ENCODE assay signal across 1 cellular context in the genomic region with DNA sequence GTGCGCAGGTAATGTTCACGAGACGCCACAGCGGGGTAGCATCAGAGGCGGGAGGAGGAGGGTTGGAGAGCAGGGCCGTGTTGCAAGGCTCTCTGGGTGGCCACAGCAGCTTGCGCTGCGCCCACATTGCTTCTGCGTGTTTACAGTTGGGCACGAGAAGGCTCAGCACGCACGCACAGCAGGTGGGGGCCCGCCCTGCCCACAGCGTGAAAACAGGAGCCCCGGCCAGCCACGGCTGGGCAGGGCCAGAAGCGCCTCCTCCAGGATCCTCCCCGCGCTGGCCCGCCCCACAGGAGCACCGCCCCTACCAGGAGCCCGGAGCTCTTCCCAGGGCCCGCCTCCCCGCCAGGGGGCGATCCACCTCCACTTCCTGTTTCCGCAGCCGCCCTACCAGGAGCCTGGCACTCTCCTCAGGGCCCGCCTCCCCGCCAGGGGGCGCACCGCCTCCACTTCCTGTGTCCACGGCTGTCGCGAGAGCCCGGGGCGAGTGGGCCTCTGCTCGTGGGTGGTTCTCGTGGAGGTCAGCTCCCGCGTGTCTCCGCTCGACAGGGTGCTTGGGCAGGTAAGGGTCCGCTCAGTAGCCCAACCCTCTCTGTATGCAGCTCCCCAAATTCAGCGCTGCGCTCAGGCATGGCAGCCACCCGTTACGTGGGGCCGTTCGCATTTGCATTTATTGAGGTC.
TF ChIP-seq lines count a peak whose summit lies in the region.

A gene with protein sequence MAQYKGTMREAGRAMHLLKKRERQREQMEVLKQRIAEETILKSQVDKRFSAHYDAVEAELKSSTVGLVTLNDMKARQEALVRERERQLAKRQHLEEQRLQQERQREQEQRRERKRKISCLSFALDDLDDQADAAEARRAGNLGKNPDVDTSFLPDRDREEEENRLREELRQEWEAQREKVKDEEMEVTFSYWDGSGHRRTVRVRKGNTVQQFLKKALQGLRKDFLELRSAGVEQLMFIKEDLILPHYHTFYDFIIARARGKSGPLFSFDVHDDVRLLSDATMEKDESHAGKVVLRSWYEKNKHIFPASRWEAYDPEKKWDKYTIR (plus strand): TSS at position 449 of the 681 bp plus-strand sequence. CDS start 439 bp downstream, outside the sequence.

TF ChIP-seq in GM12878, 131 proteins besides CTCF, POLR2A, EP300 and RAD21 (continued from another document and continues in another):
- TF ChIP-seq RB1 (IDR thresholded peaks at IDR 0.05; ENCODE audit: borderline replicate concordance) (no peak), YY1 (IDR thresholded peaks at IDR 0.05; ENCODE audit: low read depth, low read length) (0 out of 2 replicates have a peak, but pooled peaks have one; percentile 31), PAX5 (IDR thresholded peaks at IDR 0.05; ENCODE audit: borderline replicate concordance, low read depth, low read length) (no peak), SIX5 (IDR thresholded peaks at IDR 0.05; ENCODE audit: low read depth, low read length, severe bottlenecking) (no peak), LARP7 (IDR thresholded peaks at IDR 0.05) (no peak), PAX8 (IDR thresholded peaks at IDR 0.05) (no peak), KLF5 (IDR thresholded peaks at IDR 0.05; ENCODE audit: partially characterized antibody) (no peak), BRCA1 (IDR thresholded peaks at IDR 0.05; ENCODE audit: low read depth, low read length) (peak; percentile 78), ATF7 (IDR thresholded peaks at IDR 0.05; ENCODE audit: low read depth) (no peak), JUND (IDR thresholded peaks at IDR 0.05; ENCODE audit: low read depth, low read length) (no peak), SUPT20H (IDR thresholded peaks at IDR 0.05; ENCODE audit: borderline replicate concordance, control insufficient read depth, low read depth, low read length) (no peak), ETV6 (conservative IDR thresholded peaks at IDR 0.05 in 1 of 2, IDR thresholded peaks at IDR 0.05 in 1 of 2; ENCODE audit: borderline replicate concordance in 1 of 2, low read depth in 1 of 2) (peak in 1 of 2 experiments; percentile 60; a peak in 1 of 4 replicates), STAT1 (conservative IDR thresholded peaks at IDR 0.05) (no peak), POU2F2 (IDR thresholded peaks at IDR 0.05; ENCODE audit: borderline replicate concordance, low read depth, low read length) (no peak), ZSCAN29 (IDR thresholded peaks at IDR 0.05) (no peak), SREBF2 (IDR thresholded peaks at IDR 0.05; ENCODE audit: low read length) (no peak), TCF7 (IDR thresholded peaks at IDR 0.05; ENCODE audit: borderline replicate concordance) (no peak), MYC (IDR thresholded peaks at IDR 0.05; ENCODE audit: insufficient read depth, insufficient read length, insufficient replicate concordance, low read length, severe bottlenecking) (no peak), SRF (IDR thresholded peaks at IDR 0.05; ENCODE audit: low read depth in 2 of 2, low read length in 2 of 2) (0 out of 4 replicates have a peak, but pooled peaks of 1 of the 2 experiments have one; percentile 5)
- TF ChIP-seq, protein P1, sequence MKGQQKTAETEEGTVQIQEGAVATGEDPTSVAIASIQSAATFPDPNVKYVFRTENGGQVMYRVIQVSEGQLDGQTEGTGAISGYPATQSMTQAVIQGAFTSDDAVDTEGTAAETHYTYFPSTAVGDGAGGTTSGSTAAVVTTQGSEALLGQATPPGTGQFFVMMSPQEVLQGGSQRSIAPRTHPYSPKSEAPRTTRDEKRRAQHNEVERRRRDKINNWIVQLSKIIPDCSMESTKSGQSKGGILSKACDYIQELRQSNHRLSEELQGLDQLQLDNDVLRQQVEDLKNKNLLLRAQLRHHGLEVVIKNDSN (IDR thresholded peaks at IDR 0.05; ENCODE audit: borderline replicate concordance, extremely low read length, insufficient read depth, low read depth, low read length) = no peak
- TF ChIP-seq, protein P2, sequence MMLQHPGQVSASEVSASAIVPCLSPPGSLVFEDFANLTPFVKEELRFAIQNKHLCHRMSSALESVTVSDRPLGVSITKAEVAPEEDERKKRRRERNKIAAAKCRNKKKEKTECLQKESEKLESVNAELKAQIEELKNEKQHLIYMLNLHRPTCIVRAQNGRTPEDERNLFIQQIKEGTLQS (IDR thresholded peaks at IDR 0.05; ENCODE audit: borderline replicate concordance, extremely low read depth, low read depth, low read length) = no peak
- TF ChIP-seq, protein P3, sequence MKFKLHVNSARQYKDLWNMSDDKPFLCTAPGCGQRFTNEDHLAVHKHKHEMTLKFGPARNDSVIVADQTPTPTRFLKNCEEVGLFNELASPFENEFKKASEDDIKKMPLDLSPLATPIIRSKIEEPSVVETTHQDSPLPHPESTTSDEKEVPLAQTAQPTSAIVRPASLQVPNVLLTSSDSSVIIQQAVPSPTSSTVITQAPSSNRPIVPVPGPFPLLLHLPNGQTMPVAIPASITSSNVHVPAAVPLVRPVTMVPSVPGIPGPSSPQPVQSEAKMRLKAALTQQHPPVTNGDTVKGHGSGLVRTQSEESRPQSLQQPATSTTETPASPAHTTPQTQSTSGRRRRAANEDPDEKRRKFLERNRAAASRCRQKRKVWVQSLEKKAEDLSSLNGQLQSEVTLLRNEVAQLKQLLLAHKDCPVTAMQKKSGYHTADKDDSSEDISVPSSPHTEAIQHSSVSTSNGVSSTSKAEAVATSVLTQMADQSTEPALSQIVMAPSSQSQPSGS (IDR thresholded peaks at IDR 0.05; ENCODE audit: low read length) = no peak
- TF ChIP-seq, protein P4, sequence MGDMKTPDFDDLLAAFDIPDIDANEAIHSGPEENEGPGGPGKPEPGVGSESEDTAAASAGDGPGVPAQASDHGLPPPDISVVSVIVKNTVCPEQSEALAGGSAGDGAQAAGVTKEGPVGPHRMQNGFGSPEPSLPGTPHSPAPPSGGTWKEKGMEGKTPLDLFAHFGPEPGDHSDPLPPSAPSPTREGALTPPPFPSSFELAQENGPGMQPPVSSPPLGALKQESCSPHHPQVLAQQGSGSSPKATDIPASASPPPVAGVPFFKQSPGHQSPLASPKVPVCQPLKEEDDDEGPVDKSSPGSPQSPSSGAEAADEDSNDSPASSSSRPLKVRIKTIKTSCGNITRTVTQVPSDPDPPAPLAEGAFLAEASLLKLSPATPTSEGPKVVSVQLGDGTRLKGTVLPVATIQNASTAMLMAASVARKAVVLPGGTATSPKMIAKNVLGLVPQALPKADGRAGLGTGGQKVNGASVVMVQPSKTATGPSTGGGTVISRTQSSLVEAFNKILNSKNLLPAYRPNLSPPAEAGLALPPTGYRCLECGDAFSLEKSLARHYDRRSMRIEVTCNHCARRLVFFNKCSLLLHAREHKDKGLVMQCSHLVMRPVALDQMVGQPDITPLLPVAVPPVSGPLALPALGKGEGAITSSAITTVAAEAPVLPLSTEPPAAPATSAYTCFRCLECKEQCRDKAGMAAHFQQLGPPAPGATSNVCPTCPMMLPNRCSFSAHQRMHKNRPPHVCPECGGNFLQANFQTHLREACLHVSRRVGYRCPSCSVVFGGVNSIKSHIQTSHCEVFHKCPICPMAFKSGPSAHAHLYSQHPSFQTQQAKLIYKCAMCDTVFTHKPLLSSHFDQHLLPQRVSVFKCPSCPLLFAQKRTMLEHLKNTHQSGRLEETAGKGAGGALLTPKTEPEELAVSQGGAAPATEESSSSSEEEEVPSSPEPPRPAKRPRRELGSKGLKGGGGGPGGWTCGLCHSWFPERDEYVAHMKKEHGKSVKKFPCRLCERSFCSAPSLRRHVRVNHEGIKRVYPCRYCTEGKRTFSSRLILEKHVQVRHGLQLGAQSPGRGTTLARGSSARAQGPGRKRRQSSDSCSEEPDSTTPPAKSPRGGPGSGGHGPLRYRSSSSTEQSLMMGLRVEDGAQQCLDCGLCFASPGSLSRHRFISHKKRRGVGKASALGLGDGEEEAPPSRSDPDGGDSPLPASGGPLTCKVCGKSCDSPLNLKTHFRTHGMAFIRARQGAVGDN (IDR thresholded peaks at IDR 0.05) = peak; percentile 45; the same call in 1 of the 2 replicates
- TF ChIP-seq, protein P5, sequence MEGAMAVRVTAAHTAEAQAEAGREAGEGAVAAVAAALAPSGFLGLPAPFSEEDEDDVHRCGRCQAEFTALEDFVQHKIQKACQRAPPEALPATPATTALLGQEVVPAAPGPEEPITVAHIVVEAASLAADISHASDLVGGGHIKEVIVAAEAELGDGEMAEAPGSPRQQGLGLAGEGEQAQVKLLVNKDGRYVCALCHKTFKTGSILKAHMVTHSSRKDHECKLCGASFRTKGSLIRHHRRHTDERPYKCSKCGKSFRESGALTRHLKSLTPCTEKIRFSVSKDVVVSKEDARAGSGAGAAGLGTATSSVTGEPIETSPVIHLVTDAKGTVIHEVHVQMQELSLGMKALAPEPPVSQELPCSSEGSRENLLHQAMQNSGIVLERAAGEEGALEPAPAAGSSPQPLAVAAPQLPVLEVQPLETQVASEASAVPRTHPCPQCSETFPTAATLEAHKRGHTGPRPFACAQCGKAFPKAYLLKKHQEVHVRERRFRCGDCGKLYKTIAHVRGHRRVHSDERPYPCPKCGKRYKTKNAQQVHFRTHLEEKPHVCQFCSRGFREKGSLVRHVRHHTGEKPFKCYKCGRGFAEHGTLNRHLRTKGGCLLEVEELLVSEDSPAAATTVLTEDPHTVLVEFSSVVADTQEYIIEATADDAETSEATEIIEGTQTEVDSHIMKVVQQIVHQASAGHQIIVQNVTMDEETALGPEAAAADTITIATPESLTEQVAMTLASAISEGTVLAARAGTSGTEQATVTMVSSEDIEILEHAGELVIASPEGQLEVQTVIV (IDR thresholded peaks at IDR 0.05; ENCODE audit: borderline replicate concordance, partially characterized antibody) = no peak
- TF ChIP-seq, protein P6, sequence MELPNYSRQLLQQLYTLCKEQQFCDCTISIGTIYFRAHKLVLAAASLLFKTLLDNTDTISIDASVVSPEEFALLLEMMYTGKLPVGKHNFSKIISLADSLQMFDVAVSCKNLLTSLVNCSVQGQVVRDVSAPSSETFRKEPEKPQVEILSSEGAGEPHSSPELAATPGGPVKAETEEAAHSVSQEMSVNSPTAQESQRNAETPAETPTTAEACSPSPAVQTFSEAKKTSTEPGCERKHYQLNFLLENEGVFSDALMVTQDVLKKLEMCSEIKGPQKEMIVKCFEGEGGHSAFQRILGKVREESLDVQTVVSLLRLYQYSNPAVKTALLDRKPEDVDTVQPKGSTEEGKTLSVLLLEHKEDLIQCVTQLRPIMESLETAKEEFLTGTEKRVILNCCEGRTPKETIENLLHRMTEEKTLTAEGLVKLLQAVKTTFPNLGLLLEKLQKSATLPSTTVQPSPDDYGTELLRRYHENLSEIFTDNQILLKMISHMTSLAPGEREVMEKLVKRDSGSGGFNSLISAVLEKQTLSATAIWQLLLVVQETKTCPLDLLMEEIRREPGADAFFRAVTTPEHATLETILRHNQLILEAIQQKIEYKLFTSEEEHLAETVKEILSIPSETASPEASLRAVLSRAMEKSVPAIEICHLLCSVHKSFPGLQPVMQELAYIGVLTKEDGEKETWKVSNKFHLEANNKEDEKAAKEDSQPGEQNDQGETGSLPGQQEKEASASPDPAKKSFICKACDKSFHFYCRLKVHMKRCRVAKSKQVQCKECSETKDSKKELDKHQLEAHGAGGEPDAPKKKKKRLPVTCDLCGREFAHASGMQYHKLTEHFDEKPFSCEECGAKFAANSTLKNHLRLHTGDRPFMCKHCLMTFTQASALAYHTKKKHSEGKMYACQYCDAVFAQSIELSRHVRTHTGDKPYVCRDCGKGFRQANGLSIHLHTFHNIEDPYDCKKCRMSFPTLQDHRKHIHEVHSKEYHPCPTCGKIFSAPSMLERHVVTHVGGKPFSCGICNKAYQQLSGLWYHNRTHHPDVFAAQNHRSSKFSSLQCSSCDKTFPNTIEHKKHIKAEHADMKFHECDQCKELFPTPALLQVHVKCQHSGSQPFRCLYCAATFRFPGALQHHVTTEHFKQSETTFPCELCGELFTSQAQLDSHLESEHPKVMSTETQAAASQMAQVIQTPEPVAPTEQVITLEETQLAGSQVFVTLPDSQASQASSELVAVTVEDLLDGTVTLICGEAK (IDR thresholded peaks at IDR 0.05; ENCODE audit: borderline replicate concordance) = peak; percentile 53; the same call in 1 of the 2 replicates
- TF ChIP-seq, protein P7, sequence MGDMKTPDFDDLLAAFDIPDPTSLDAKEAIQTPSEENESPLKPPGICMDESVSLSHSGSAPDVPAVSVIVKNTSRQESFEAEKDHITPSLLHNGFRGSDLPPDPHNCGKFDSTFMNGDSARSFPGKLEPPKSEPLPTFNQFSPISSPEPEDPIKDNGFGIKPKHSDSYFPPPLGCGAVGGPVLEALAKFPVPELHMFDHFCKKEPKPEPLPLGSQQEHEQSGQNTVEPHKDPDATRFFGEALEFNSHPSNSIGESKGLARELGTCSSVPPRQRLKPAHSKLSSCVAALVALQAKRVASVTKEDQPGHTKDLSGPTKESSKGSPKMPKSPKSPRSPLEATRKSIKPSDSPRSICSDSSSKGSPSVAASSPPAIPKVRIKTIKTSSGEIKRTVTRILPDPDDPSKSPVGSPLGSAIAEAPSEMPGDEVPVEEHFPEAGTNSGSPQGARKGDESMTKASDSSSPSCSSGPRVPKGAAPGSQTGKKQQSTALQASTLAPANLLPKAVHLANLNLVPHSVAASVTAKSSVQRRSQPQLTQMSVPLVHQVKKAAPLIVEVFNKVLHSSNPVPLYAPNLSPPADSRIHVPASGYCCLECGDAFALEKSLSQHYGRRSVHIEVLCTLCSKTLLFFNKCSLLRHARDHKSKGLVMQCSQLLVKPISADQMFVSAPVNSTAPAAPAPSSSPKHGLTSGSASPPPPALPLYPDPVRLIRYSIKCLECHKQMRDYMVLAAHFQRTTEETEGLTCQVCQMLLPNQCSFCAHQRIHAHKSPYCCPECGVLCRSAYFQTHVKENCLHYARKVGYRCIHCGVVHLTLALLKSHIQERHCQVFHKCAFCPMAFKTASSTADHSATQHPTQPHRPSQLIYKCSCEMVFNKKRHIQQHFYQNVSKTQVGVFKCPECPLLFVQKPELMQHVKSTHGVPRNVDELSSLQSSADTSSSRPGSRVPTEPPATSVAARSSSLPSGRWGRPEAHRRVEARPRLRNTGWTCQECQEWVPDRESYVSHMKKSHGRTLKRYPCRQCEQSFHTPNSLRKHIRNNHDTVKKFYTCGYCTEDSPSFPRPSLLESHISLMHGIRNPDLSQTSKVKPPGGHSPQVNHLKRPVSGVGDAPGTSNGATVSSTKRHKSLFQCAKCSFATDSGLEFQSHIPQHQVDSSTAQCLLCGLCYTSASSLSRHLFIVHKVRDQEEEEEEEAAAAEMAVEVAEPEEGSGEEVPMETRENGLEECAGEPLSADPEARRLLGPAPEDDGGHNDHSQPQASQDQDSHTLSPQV (IDR thresholded peaks at IDR 0.05) = no peak
